3 cellular contexts compared by ENCODE assay signal in genomic region chr1:169804941-169805340, GRCh38.
"Had no signal": no experiment of that assay in that cellular context is flagged by ENCODE, and none has a peak within 500 bp of the region (broad histone marks: within the 10 kb centered on the region; RNA-seq: fewer than 3 reads in every experiment).

No MANE protein-coding gene starts in this region.

- H3K4me3 ChIP-seq: GM12878 had no signal

- DNase-seq: GDM1, GF-D8 had no signal
